8 cellular contexts compared by ENCODE assay signal in the genomic region with DNA sequence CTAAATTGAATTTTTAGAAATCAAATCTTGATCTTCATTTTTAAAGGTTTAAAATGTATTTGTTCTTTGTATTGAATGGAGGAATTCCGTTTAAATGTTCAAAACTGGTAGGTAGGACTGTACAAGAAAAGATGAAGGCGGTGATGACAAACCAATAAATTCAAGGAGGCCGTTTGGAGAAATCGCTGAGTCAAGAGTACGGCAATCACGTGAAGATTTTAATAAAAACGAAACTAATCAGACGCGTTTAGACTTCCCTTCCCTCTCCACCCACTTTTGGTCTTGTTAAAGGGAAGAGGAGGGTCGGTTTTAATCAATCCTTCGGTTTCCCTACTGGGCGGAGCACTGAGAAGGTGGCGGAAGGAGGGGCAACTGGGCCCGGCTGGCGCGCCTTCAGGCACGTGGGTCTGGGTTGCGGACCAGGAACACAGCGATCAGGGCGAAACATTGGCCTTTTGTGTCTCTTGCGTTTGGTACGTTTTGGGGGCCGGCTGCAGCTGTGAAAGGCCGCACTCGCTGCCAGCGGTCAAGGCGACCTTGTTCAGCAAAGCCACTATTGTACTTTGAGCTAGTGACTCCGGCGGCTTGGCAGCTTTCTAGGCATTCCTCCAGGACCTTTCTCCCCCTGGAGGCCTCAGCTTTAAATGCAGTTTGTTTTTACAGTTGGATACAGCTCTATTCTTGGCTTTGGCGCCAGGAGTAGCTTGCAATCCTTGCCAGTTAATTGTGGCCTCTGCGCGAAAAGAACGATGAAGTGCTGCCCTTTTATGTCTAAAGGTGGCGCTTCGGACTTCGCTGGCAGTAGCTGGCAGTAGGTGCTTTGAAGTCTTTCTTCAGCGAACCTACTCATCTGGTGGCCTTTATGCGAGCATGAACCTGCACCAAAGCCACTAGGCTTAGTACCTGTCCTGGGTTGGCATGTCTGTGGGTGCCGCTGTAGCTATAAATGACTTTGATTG. TPM values are rescaled to one million over a fixed set of nuclear protein-coding genes. Genes with fewer than 3 reads are reported as not detected.
DNase-seq lines count a peak whose midpoint lies in the region; ATAC-seq and TF ChIP-seq lines count a peak whose summit lies in the region.

No MANE protein-coding gene starts in this region.

- no peaks in the 10 kb centered on the region for H4K20me1 ChIP-seq in KMS-11 (ENCODE audit: insufficient read depth)
- H4K20me1 ChIP-seq in neural cell (ENCODE audit: insufficient read depth), result no peaks in the 10 kb centered on the region

- H3K9me3 ChIP-seq in neural cell (ENCODE audit: low read length), result no peaks in the 10 kb centered on the region

- H3K36me3 ChIP-seq in KMS-11 (ENCODE audit: insufficient read depth) (no peaks in the 10 kb centered on the region), neural cell (ENCODE audit: insufficient read depth, low read length) (no peaks in the 10 kb centered on the region)

- ATAC-seq in GM21737 (IDR thresholded peaks at IDR 0.05; ENCODE audit: unreplicated experiment), result peak; percentile 67

- H3F3A ChIP-seq in neural cell (ENCODE audit: insufficient read depth, low read length, poor library complexity, severe bottlenecking), result no peaks in the 10 kb centered on the region

- no peaks in the 10 kb centered on the region for H3K9me2 ChIP-seq in neural cell (ENCODE audit: insufficient read depth, low read length)

- peak; percentile 48 for TF ChIP-seq RAD21 in neural cell (conservative IDR thresholded peaks at IDR 0.05)

- no peaks in the 10 kb centered on the region for H3K79me2 ChIP-seq in KMS-11 (ENCODE audit: insufficient read depth, low read depth)
- H3K79me2 ChIP-seq in neural cell (replicated peaks; ENCODE audit: insufficient read depth, low read length), result no peaks in the 10 kb centered on the region

- TF ChIP-seq EP300 in neural cell (conservative IDR thresholded peaks at IDR 0.05; ENCODE audit: poor library complexity, severe bottlenecking), result no peak

- H3K4me1 ChIP-seq in KMS-11 (ENCODE audit: low read depth, poor library complexity, severe bottlenecking), result peaks cover 16% of the 10 kb centered on the region

- H3K9ac ChIP-seq in KMS-11 (peak overlapping the region; percentile 92), neural cell (ENCODE audit: low read length) (peak overlapping the region; percentile 44)

- H3K4me2 ChIP-seq in KMS-11 (peak overlapping the region; percentile 56), neural cell (ENCODE audit: low read length) (peak overlapping the region; percentile 14)

- TF ChIP-seq CTCF in KMS-11 (conservative IDR thresholded peaks at IDR 0.05; ENCODE audit: low read depth, low read length) (peak; percentile 73), foreskin fibroblast (IDR thresholded peaks at IDR 0.05; ENCODE audit: low read depth, low read length) (peak; percentile 42), neural cell (IDR thresholded peaks at IDR 0.05; ENCODE audit: poor library complexity, severe bottlenecking) (peak; percentile 77)

- H3K27me3 ChIP-seq in KMS-11 (ENCODE audit: insufficient read depth, low read depth), result no peaks in the 10 kb centered on the region
- H3K27me3 ChIP-seq in neural cell (ENCODE audit: insufficient read depth, low read depth, low read length), result no peaks in the 10 kb centered on the region

- peak overlapping the region; percentile 64 for H2AFZ ChIP-seq in KMS-11 (ENCODE audit: low read depth)
- H2AFZ ChIP-seq in neural cell (ENCODE audit: low read depth, low read length), result peak overlapping the region; percentile 7

- H3K27ac ChIP-seq in KMS-11 (peak overlapping the region; percentile 97), neural cell (ENCODE audit: low read length) (peak overlapping the region; percentile 62), temporal lobe (ENCODE audit: low read depth, low read length) (peak overlapping the region; percentile 78)

- peak; percentile 76 for DNase-seq in Daoy (ENCODE audit: low read depth)
- DNase-seq in RPMI7951 (ENCODE audit: low read depth), result peak; percentile 80
- peak; percentile 29 for DNase-seq in activated gamma-delta T cell treated with Interleukin-2 at 50 U/mL for 16 hours
- DNase-seq in foreskin fibroblast, result peak; percentile 70 to 85

- H3K4me3 ChIP-seq in KMS-11 (IDR thresholded peaks at IDR 0.05; ENCODE audit: insufficient read depth, low read depth, low read length) (no peak overlapping the region), foreskin fibroblast (ENCODE audit: low read depth in 1 of 2, low read length in 2 of 2) (peak overlapping the region; percentile 57 to 59), neural cell (ENCODE audit: low read length) (peak overlapping the region; percentile 71)

TF ChIP-seq in neural cell, 6 proteins besides CTCF, POLR2A, EP300 and RAD21:
- TF ChIP-seq MXI1 (conservative IDR thresholded peaks at IDR 0.05; ENCODE audit: poor library complexity, severe bottlenecking), result peak; percentile 85
- TF ChIP-seq SMC3 (conservative IDR thresholded peaks at IDR 0.05; ENCODE audit: poor library complexity), result peak; percentile 54
- TF ChIP-seq POLR2AphosphoS5 (IDR thresholded peaks at IDR 0.05), result no peak
- TF ChIP-seq TAF1 (IDR thresholded peaks at IDR 0.05; ENCODE audit: low read depth), result peak; percentile 52
- no peak for TF ChIP-seq EZH2 (IDR thresholded peaks at IDR 0.05; ENCODE audit: borderline replicate concordance, insufficient read depth, low read length, poor library complexity, severe bottlenecking)
- TF ChIP-seq, protein P1, sequence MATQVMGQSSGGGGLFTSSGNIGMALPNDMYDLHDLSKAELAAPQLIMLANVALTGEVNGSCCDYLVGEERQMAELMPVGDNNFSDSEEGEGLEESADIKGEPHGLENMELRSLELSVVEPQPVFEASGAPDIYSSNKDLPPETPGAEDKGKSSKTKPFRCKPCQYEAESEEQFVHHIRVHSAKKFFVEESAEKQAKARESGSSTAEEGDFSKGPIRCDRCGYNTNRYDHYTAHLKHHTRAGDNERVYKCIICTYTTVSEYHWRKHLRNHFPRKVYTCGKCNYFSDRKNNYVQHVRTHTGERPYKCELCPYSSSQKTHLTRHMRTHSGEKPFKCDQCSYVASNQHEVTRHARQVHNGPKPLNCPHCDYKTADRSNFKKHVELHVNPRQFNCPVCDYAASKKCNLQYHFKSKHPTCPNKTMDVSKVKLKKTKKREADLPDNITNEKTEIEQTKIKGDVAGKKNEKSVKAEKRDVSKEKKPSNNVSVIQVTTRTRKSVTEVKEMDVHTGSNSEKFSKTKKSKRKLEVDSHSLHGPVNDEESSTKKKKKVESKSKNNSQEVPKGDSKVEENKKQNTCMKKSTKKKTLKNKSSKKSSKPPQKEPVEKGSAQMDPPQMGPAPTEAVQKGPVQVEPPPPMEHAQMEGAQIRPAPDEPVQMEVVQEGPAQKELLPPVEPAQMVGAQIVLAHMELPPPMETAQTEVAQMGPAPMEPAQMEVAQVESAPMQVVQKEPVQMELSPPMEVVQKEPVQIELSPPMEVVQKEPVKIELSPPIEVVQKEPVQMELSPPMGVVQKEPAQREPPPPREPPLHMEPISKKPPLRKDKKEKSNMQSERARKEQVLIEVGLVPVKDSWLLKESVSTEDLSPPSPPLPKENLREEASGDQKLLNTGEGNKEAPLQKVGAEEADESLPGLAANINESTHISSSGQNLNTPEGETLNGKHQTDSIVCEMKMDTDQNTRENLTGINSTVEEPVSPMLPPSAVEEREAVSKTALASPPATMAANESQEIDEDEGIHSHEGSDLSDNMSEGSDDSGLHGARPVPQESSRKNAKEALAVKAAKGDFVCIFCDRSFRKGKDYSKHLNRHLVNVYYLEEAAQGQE (IDR thresholded peaks at IDR 0.05; ENCODE audit: borderline replicate concordance), result no peak

RNA-seq across cellular contexts. Expression of a gene that starts 16.7 kb away (rescaled TPM):
- total RNA-seq in Daoy (2014; rRNA removed; shearing (Covaris generic)), result 26.8 and 37.0 TPM in 2 replicates
- total RNA-seq in RPMI7951 (2014; rRNA removed; shearing (Covaris generic)), result 118 and 142 TPM in 2 replicates
- 39.7 and 42.6 TPM in 2 replicates for polyA plus RNA-seq in neural cell
- polyA minus RNA-seq in neural cell, result 52.8 and 58.8 TPM in 2 replicates
- total RNA-seq in temporal lobe, result 36.4 TPM

Comparison
In these comparisons a context has a peak if more than half of its experiments do, and no peak if none do; other contexts are left out.
1. DNase-seq: peak in every context shown above with its lines; median percentile 80 in RPMI7951; 78 in foreskin fibroblast; 76 in Daoy; 29 in activated gamma-delta T cell treated with Interleukin-2 at 50 U/mL for 16 hours.